ENCODE assay signal across 1 cellular context in the genomic region with DNA sequence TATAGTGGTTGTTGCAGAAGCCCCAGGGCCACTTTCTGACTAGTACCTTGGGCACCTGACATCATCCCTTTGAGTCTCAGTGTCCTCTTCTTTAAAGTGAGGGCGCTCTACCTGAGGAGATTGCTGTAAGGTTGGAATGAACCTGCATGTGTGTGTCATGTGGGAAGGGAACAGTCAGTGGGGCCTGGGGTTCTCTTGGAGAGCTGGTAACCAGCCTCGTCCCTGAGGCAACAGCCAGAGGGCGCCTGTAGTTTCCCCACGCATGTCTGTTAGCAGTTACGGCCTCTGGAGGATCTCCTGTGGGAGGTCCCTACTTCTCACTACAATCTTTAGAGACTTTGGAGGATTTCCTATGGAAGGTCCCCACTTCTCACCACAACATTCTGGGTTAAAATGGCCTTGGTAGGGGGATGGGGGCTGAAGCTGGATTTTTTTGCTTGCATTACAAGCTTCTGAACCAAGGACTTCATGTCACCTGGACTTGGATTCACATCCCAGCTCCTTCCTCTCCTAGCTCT.
TF ChIP-seq lines count a peak whose summit lies in the region.

No MANE protein-coding gene starts in this region.

TF ChIP-seq in HepG2, 621 proteins besides CTCF, POLR2A, EP300 and RAD21:
- peak; percentile 38; the same call in 1 of the 2 replicates for TF ChIP-seq CEBPG (CRISPR knock-in tag; IDR thresholded peaks at IDR 0.05)
- TF ChIP-seq, protein P1, sequence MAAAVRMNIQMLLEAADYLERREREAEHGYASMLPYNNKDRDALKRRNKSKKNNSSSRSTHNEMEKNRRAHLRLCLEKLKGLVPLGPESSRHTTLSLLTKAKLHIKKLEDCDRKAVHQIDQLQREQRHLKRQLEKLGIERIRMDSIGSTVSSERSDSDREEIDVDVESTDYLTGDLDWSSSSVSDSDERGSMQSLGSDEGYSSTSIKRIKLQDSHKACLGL (CRISPR knock-in tag; IDR thresholded peaks at IDR 0.05), result 0 out of 2 replicates have a peak, but pooled peaks have one; percentile 5
- peak; percentile 59; the same call in 1 of the 2 replicates for TF ChIP-seq ZNF775 (CRISPR knock-in tag; IDR thresholded peaks at IDR 0.05; ENCODE audit: borderline replicate concordance)
